ENCODE assay signal across 14 cellular contexts in genomic region chrX:152989292-152989658, GRCh38. TPM values are rescaled to one million over a fixed set of nuclear protein-coding genes. Genes with fewer than 3 reads are reported as not detected.
A peak's percentile ranks its signal among the peaks of the same experiment; 100 is the strongest.
DNase-seq lines count a peak whose midpoint lies in the region; ATAC-seq, FAIRE-seq and TF ChIP-seq lines count a peak whose summit lies in the region.
"Had no signal": no experiment of that assay in that cellular context is flagged by ENCODE, and none has a peak within 500 bp of the region (broad histone marks: within the 10 kb centered on the region; RNA-seq: fewer than 3 reads in every experiment).

No MANE protein-coding gene starts in this region.

- peak; percentile 31 for ATAC-seq in sciatic nerve
- ATAC-seq: A549 had no signal

- H3K9me3 Mint-ChIP-seq in activated CD4-positive, alpha-beta T cell treated with anti-CD3 and anti-CD28 coated beads, Interleukin-2, amount 10 ng/mL, durations not matched to agents 24 days and 14 days: no peaks in the 10 kb centered on the region
- H3K9me3 Mint-ChIP-seq in astrocyte (ENCODE audit: unreplicated experiment): no peaks in the 10 kb centered on the region
- no peaks in the 10 kb centered on the region for H3K9me3 Mint-ChIP-seq in immature natural killer cell

- H3K79me2 ChIP-seq in astrocyte (ENCODE audit: insufficient read depth, low read length): no peaks in the 10 kb centered on the region

- H3K9ac ChIP-seq in astrocyte (ENCODE audit: low read length): no peak overlapping the region

- no peak overlapping the region for H3K4me2 ChIP-seq in astrocyte (ENCODE audit: low read length)
- H3K4me2 ChIP-seq: A549 had no signal

- no peaks in the 10 kb centered on the region for H3K9me3 ChIP-seq in astrocyte (ENCODE audit: insufficient read depth, low read depth, low read length)
- H3K9me3 ChIP-seq: A549, right atrium auricular region had no signal

- TF ChIP-seq CTCF in HL-60 (IDR thresholded peaks at IDR 0.05; ENCODE audit: insufficient read depth, low read length): no peak
- no peak for TF ChIP-seq CTCF in astrocyte (IDR thresholded peaks at IDR 0.05; ENCODE audit: insufficient read depth, low read depth, low read length)

- H3K4me1 Mint-ChIP-seq in activated CD4-positive, alpha-beta T cell treated with anti-CD3 and anti-CD28 coated beads, Interleukin-2, amount 10 ng/mL, durations not matched to agents 24 days and 14 days: peaks cover 16% of the 10 kb centered on the region
- H3K4me1 Mint-ChIP-seq in astrocyte (ENCODE audit: low read depth, unreplicated experiment) (no peaks in the 10 kb centered on the region), immature natural killer cell (no peaks in the 10 kb centered on the region)

- no peaks in the 10 kb centered on the region for H3K27me3 Mint-ChIP-seq in activated CD4-positive, alpha-beta T cell treated with anti-CD3 and anti-CD28 coated beads, Interleukin-2, amount 10 ng/mL, durations not matched to agents 24 days and 14 days
- H3K27me3 Mint-ChIP-seq in astrocyte (ENCODE audit: low read depth, unreplicated experiment) (peaks cover 5% of the 10 kb centered on the region), immature natural killer cell (ENCODE audit: low read depth in 3 of 3) (peaks cover 0 to 6% (median 4%) of the 10 kb centered on the region in 3 donors)

- H3K4me3 ChIP-seq in HL-60 (replicated peaks; ENCODE audit: insufficient read depth, low read length) (no peak overlapping the region), astrocyte (ENCODE audit: insufficient read depth, low read depth, low read length) (no peak overlapping the region)
- H3K4me3 ChIP-seq: A549, right atrium auricular region had no signal

- peak overlapping the region; percentile 51 for H3K27ac Mint-ChIP-seq in activated CD4-positive, alpha-beta T cell treated with anti-CD3 and anti-CD28 coated beads, Interleukin-2, amount 10 ng/mL, durations not matched to agents 24 days and 14 days
- H3K27ac Mint-ChIP-seq in astrocyte (ENCODE audit: unreplicated experiment) (no peak overlapping the region), immature natural killer cell (no peak overlapping the region)

- DNase-seq in activated CD4-positive, alpha-beta T cell treated with anti-CD3 and anti-CD28 coated beads, Interleukin-2, amount 10 ng/mL, durations not matched to agents 24 days and 14 days: no peak
- DNase-seq in activated CD4-positive, alpha-beta T cell treated with anti-CD3 and anti-CD28 coated beads for 48 hours: no peak
- peak; percentile 26 to 54 for DNase-seq in HL-60 (ENCODE audit: low read depth in 1 of 2, low spot score in 1 of 2)
- no peak for DNase-seq in astrocyte (ENCODE audit: low read depth)
- DNase-seq in sciatic nerve (ENCODE audit: low spot score): no peak
- DNase-seq in activated gamma-delta T cell (lab: John Stamatoyannopoulos, UW): no peak
- DNase-seq in immature natural killer cell: no peak
- DNase-seq in NCI-H2196 treated with DMSO at 0.1 percent for 48 hours (lab: John Stamatoyannopoulos, UW; ENCODE audit: unreplicated experiment): no peak
- DNase-seq: central memory CD4-positive, alpha-beta T cell; DMS79 treated with DMSO at 0.1 percent for 48 hours; NCI-H2029 had no signal

- peak overlapping the region; percentile 26 for H2AFZ ChIP-seq in astrocyte (ENCODE audit: low read depth, low read length)

- H3K4me3 Mint-ChIP-seq in activated CD4-positive, alpha-beta T cell treated with anti-CD3 and anti-CD28 coated beads, Interleukin-2, amount 10 ng/mL, durations not matched to agents 24 days and 14 days: peak overlapping the region; percentile 39
- H3K4me3 Mint-ChIP-seq in astrocyte (ENCODE audit: unreplicated experiment) (no peak overlapping the region), immature natural killer cell (no peak overlapping the region)

- no peaks in the 10 kb centered on the region for H3K4me1 ChIP-seq in astrocyte (ENCODE audit: insufficient read depth, low read length)
- H3K4me1 ChIP-seq: A549, right atrium auricular region had no signal

- H3K36me3 ChIP-seq in astrocyte (ENCODE audit: insufficient read depth, low read length): no peaks in the 10 kb centered on the region
- H3K36me3 ChIP-seq: right atrium auricular region had no signal

- no peaks in the 10 kb centered on the region for H3K36me3 Mint-ChIP-seq in activated CD4-positive, alpha-beta T cell treated with anti-CD3 and anti-CD28 coated beads, Interleukin-2, amount 10 ng/mL, durations not matched to agents 24 days and 14 days (ENCODE audit: low read depth)
- no peaks in the 10 kb centered on the region for H3K36me3 Mint-ChIP-seq in astrocyte (ENCODE audit: low read depth, unreplicated experiment)
- no peaks in the 10 kb centered on the region for H3K36me3 Mint-ChIP-seq in immature natural killer cell

- intact Hi-C loops in activated CD4-positive, alpha-beta T cell treated with anti-CD3 and anti-CD28 coated beads, Interleukin-2, amount 10 ng/mL, durations not matched to agents 24 days and 14 days (cut with micrococcal nuclease): no loop called here
- intact Hi-C loops in sciatic nerve (cut with DNase I): no loop called here

- H3K27me3 ChIP-seq in HL-60 (ENCODE audit: insufficient read depth, poor library complexity, severe bottlenecking) (no peaks in the 10 kb centered on the region), astrocyte (ENCODE audit: insufficient read depth, low read length) (no peaks in the 10 kb centered on the region)
- H3K27me3 ChIP-seq: right atrium auricular region had no signal

- FAIRE-seq in astrocyte (lab: Jason Lieb, UNC): peak; percentile 81
- FAIRE-seq: A549 had no signal

- no peaks in the 10 kb centered on the region for H4K20me1 ChIP-seq in astrocyte (ENCODE audit: insufficient read depth, low read length)

- no peak overlapping the region for H3K27ac ChIP-seq in HL-60 (replicated peaks)
- H3K27ac ChIP-seq in astrocyte (ENCODE audit: low read depth, low read length): no peak overlapping the region
- H3K27ac ChIP-seq: A549, right atrium auricular region had no signal

RNA-seq across cellular contexts. Expression of gene PNMA5, which starts 4.6 kb away (rescaled TPM):
- not detected in 2 replicates for total RNA-seq in activated CD4-positive, alpha-beta T cell treated with anti-CD3 and anti-CD28 coated beads, Interleukin-2, amount 10 ng/mL, durations not matched to agents 24 days and 14 days
- total RNA-seq in astrocyte (not detected in 2 replicates), sciatic nerve (not detected)
- not detected for polyA plus RNA-seq in immature natural killer cell
- total RNA-seq: right atrium auricular region had no signal
- polyA plus RNA-seq: A549, esophagus had no signal

Comparison
In these comparisons a context has a peak if more than half of its experiments do, and no peak if none do; other contexts are left out.
1. DNase-seq: peak in HL-60 (2 of 2); none in activated CD4-positive, alpha-beta T cell treated with anti-CD3 and anti-CD28 coated beads, Interleukin-2, amount 10 ng/mL, durations not matched to agents 24 days and 14 days (single experiment), activated CD4-positive, alpha-beta T cell treated with anti-CD3 and anti-CD28 coated beads for 48 hours (single experiment), astrocyte (single experiment), sciatic nerve (single experiment), activated gamma-delta T cell (single experiment), immature natural killer cell (0 of 3) and NCI-H2196 treated with DMSO at 0.1 percent for 48 hours (single experiment).